In the genomic region with DNA sequence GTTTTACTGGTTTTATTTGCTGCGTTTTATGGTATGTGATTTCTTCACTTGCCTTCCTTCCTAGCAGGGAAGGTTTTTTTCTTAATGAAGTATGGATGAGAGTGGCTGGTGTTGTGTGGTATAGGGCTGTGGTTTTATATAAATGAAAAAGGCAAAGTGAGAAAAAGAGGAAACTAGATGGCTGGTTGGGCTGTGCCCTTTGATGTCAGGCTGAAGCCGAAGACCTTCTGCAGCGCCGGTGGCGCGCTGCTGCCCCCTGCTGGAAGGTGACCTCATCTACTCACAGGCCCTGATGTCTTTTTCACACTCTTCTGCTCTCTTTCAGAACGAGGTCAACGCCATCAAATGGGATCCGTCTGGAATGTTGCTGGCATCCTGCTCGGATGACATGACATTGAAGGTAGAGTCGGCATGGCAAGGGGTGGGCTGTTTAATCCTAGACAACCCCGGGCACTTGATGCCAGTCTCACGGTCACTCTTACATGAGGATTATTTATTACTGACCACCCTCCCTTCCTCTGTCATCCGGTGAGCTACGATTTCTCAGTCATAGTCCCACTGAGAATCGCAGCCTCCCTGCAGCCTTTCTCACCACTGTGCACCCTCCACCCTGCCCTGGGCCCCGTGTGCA, we compare ENCODE assay signal across 9 cellular contexts. TPM values are rescaled to one million over a fixed set of nuclear protein-coding genes. Genes with fewer than 3 reads are reported as not detected.
A peak's percentile ranks its signal among the peaks of the same experiment; 100 is the strongest.
DNase-seq lines count a peak whose midpoint lies in the region; ATAC-seq and TF ChIP-seq lines count a peak whose summit lies in the region.
"Had no signal": no experiment of that assay in that cellular context is flagged by ENCODE, and none has a peak within 500 bp of the region (broad histone marks: within the 10 kb centered on the region; RNA-seq: fewer than 3 reads in every experiment).

No MANE protein-coding gene starts in this region.

- peak; percentile 83 for TF ChIP-seq CTCF in GM12864 (IDR thresholded peaks at IDR 0.05; ENCODE audit: low read depth, low read length, missing control alignments)
- peak; percentile 88 for TF ChIP-seq CTCF in HFFc6 (IDR thresholded peaks at IDR 0.05)
- peak; percentile 35 to 70 (median 56) for TF ChIP-seq CTCF in sigmoid colon (IDR thresholded peaks at IDR 0.05)

- peaks cover 7% of the 10 kb centered on the region for H3K4me1 Mint-ChIP-seq in HFFc6 (ENCODE audit: low read depth)

- TF ChIP-seq EP300 in sigmoid colon (IDR thresholded peaks at IDR 0.05): no peak

- H3K27me3 Mint-ChIP-seq in HFFc6 (ENCODE audit: insufficient read depth): no peaks in the 10 kb centered on the region; the same call in 1 of the 2 replicates

- no peaks in the 10 kb centered on the region for H3K4me1 ChIP-seq in right cardiac atrium (ENCODE audit: control insufficient read depth, insufficient read depth, low read length)
- no peaks in the 10 kb centered on the region for H3K4me1 ChIP-seq in sigmoid colon

- no peaks in the 10 kb centered on the region for H3K9me3 Mint-ChIP-seq in HFFc6

- no peak for TF ChIP-seq POLR2A in sigmoid colon (IDR thresholded peaks at IDR 0.05)

- no peak overlapping the region for H3K4me3 Mint-ChIP-seq in HFFc6

- DNase-seq in GM12864 (ENCODE audit: low read depth) (peak; percentile 31), HFFc6 (peak; percentile 37), NCI-H1105 treated with DMSO at 0.1 percent for 48 hours (lab: John Stamatoyannopoulos, UW) (peak; percentile 53), T-helper 22 cell (ENCODE audit: low read depth) (peak; percentile 54), amygdala (lab: John Stamatoyannopoulos, UW) (peak in 52 of 56 donors; percentile 0 to 83 (median 30)), right cardiac atrium (peak; percentile 66 to 90 (median 87)), sigmoid colon (peak; percentile 82)

- H3K4me3 ChIP-seq in GM12864 (ENCODE audit: low read depth, low read length) (no peak overlapping the region), right cardiac atrium (ENCODE audit: low read length) (no peak overlapping the region), sigmoid colon (no peak overlapping the region)

- intact Hi-C loops in right cardiac atrium (cut with DNase I): loop anchor here in 3 of 4 donors (5.0 to 10.0 kb wide), 3 partner anchors 737 to 964 kb away; no protein-coding TSS in a partner anchor
- intact Hi-C loops in sigmoid colon (cut with DNase I): loop anchor here (5.0 to 10.0 kb wide), 2 partner anchors 364 to 962 kb away; no protein-coding TSS in a partner anchor

- ATAC-seq in right cardiac atrium (peak; percentile 73 to 88), HG02970 (IDR thresholded peaks at IDR 0.05; ENCODE audit: low FRiP score, unreplicated experiment) (no peak)

- H3K36me3 ChIP-seq in sigmoid colon: peaks cover 0 to 36% (median 7%) of the 10 kb centered on the region in 4 donors

- peak overlapping the region; percentile 60 for H3K27ac Mint-ChIP-seq in HFFc6

- 29% methylated on average over 17 of the region's 17 CpGs for WGBS in right cardiac atrium
- 26 to 33% methylated on average over 17 of the region's 17 CpGs for WGBS in sigmoid colon, 2 donors

- H3K27ac ChIP-seq in right cardiac atrium (ENCODE audit: low read length) (no peak overlapping the region), sigmoid colon (no peak overlapping the region)

- H3K27me3 ChIP-seq in right cardiac atrium (ENCODE audit: control insufficient read depth, insufficient read depth): no peaks in the 10 kb centered on the region
- H3K27me3 ChIP-seq in sigmoid colon: no peaks in the 10 kb centered on the region

- H3K36me3 Mint-ChIP-seq in HFFc6 (ENCODE audit: low read depth): 0 out of 2 replicates have a peak, but pooled peaks cover under 1% of the 10 kb centered on the region

- H3K9me3 ChIP-seq in right cardiac atrium (ENCODE audit: control insufficient read depth, low read length) (no peaks in the 10 kb centered on the region), sigmoid colon (no peaks in the 10 kb centered on the region)

RNA-seq across cellular contexts. Expression of a gene that starts 56.6 kb away (rescaled TPM):
- total RNA-seq in HFFc6 (2021; fragmentation: NEBNext Ultra II Directional; extraction: Animal tissue kit (Norgen Biotek cat#: 25700)): not detected
- total RNA-seq in right cardiac atrium (under 1 TPM in 3 of 4 donors, not detected in 1; 0.20 to 0.28 (median 0.25) TPM), sigmoid colon (not detected)
- polyA plus RNA-seq in right cardiac atrium (0.14 TPM), sigmoid colon (under 1 TPM in 1 of 3 donors, not detected in 2; 0.70 TPM)
- total RNA-seq: subcutaneous adipose tissue had no signal

Comparison
In these comparisons a context has a peak if more than half of its experiments do, and no peak if none do; other contexts are left out.
1. DNase-seq: peak in every context shown above with its lines; median percentile 87 in right cardiac atrium; 82 in sigmoid colon; 54 in T-helper 22 cell; 53 in NCI-H1105 treated with DMSO at 0.1 percent for 48 hours; 37 in HFFc6; 31 in GM12864; 30 in amygdala.